11 cellular contexts compared by ENCODE assay signal in the genomic region with DNA sequence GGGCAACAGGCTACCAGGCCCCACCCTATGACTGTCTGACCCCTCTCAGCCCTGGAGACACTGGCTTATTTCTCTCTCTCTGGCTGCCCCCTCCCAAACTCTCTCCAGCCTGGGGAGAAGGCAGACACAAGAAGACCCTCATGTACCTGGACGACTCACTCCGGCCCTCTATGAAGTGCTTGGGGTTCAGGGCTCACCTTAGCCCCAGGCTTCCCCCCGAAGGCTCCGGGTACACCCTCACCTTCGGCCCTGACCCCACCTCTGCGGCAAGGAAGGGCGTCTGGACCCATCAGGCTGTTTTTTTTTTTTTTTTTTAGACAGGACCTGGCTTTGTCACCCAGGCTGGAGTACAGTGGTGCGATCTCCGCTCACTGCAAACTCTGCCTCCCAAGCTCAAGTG. TPM values are rescaled to one million over a fixed set of nuclear protein-coding genes. Genes with fewer than 3 reads are reported as not detected.
DNase-seq lines count a peak whose midpoint lies in the region; ATAC-seq, FAIRE-seq and TF ChIP-seq lines count a peak whose summit lies in the region.
"Had no signal": no experiment of that assay in that cellular context is flagged by ENCODE, and none has a peak within 500 bp of the region (broad histone marks: within the 10 kb centered on the region; RNA-seq: fewer than 3 reads in every experiment).

No MANE protein-coding gene starts in this region.

- H2BK12ac ChIP-seq in H1 (ENCODE audit: low read depth, low read length) = no peak overlapping the region

- H3K4me3 ChIP-seq in BLaER1 treated with 17β-estradiol and CSF1 and Interleukin-3, amounts not matched to agents 10 nM and 100 nM = no peak overlapping the region
- no peak overlapping the region; a peak in 1 of 8 replicates for H3K4me3 ChIP-seq in H1 (ENCODE audit: extremely low read depth in 1 of 4, insufficient read depth in 2 of 4, low read depth in 3 of 4, low read length in 4 of 4)

- 91% methylated on average over 7 of the region's 9 CpGs; no CpG with 5 or more reads in 1 of the 2 experiments for WGBS in H1 (ENCODE audit: extremely low coverage in 1 of 2, insufficient coverage in 1 of 2, insufficient read length in 1 of 2, insufficient replicate concordance in 2 of 2, low coverage in 1 of 2, low lambda C conversion rate in 2 of 2, missing lambda C conversion rate in 1 of 2), 2 experiments

- H3K4me1 Mint-ChIP-seq in Calu3 (ENCODE audit: low read depth, unreplicated experiment) (no peaks in the 10 kb centered on the region), T-helper 17 cell (peaks cover 9% of the 10 kb centered on the region)

- CTCF ChIA-PET in Calu3 (lab: Charles Lee) (interaction anchor here (0.6 to 2.6 kb wide), 4 partner anchors 16 to 123 kb away, joined by 3 to 14 read pairs (median 6); partner anchors contain the start of gene ACD), H1 (lab: Charles Lee; ENCODE audit: partially characterized antibody) (interaction anchor here (0.6 to 18.0 kb wide), 31 partner anchors 11 to 481 kb away, joined by 3 to 202 read pairs (median 4); partner anchors contain the start of genes ACD, C16orf86, CTCF and ENKD1)

- 0 out of 2 replicates have a peak overlapping the region, but pooled peaks have one; percentile 25 for H4K8ac ChIP-seq in H1 (ENCODE audit: extremely low read depth, insufficient read depth, low read length)

- H3K79me2 ChIP-seq in H1 (ENCODE audit: control insufficient read depth in 1 of 2, insufficient read depth in 2 of 2, low read length in 2 of 2) = no peaks in the 10 kb centered on the region

- no peak for TF ChIP-seq RAD21 in H1 (IDR thresholded peaks at IDR 0.05 in 1 of 2, conservative IDR thresholded peaks at IDR 0.05 in 1 of 2; ENCODE audit: low read depth in 2 of 2, low read length in 2 of 2)

- peak overlapping the region in 2 of 11 experiments; percentile 79 to 90; a peak in 3 of 22 replicates for H3K27ac ChIP-seq in BLaER1 treated with 17β-estradiol and CSF1 and Interleukin-3, amounts not matched to agents 10 nM and 100 nM
- no peak overlapping the region for H3K27ac ChIP-seq in H1 (ENCODE audit: low read depth, low read length)
- H3K27ac ChIP-seq: C4-2B had no signal

- no peak overlapping the region for H3K56ac ChIP-seq in H1 (replicated peaks; ENCODE audit: insufficient read length, low read depth, low read length)

- H3K79me1 ChIP-seq in H1 (ENCODE audit: low read depth, low read length) = no peaks in the 10 kb centered on the region

- no peak for FAIRE-seq in H1 (lab: Jason Lieb, UNC)
- FAIRE-seq: TTC549 had no signal

- H3K9me3 Mint-ChIP-seq in Calu3 (ENCODE audit: low read depth, unreplicated experiment) = no peaks in the 10 kb centered on the region

- TF ChIP-seq CTCF in Calu3 (IDR thresholded peaks at IDR 0.05; ENCODE audit: unreplicated experiment) (no peak), H1 (IDR thresholded peaks at IDR 0.05; ENCODE audit: control extremely low read depth in 1 of 3, insufficient read depth in 1 of 3, low read depth in 1 of 3, low read length in 3 of 3) (no peak)

- POLR2A ChIA-PET in H1 (lab: Charles Lee; ENCODE audit: partially characterized antibody) = interaction anchor here (0.6 to 4.5 kb wide), 5 partner anchors 74 to 131 kb away, joined by 3 to 27 read pairs (median 3); partner anchors contain the start of gene CTCF

- BruUV-seq in Calu3 (replicated peaks; lab: Mats Ljungman, UMichigan) = no TSS peak

- H3K4me1 ChIP-seq in BLaER1 treated with 17β-estradiol and CSF1 and Interleukin-3, amounts not matched to agents 10 nM and 100 nM = peaks cover 0 to 49% (median 25%) of the 10 kb centered on the region in 10 experiments; a peak in 17 of 20 replicates
- H3K4me1 ChIP-seq in H1 (replicated peaks in 1 of 4; ENCODE audit: control insufficient read depth in 3 of 4, insufficient read depth in 4 of 4, low read length in 3 of 4) = peaks cover 0 to 9% (median 5%) of the 10 kb centered on the region in 4 experiments; a peak in 5 of 7 replicates

- H3K27ac Mint-ChIP-seq in Calu3 (ENCODE audit: unreplicated experiment) (no peak overlapping the region), T-helper 17 cell (peak overlapping the region; percentile 83)

- no peak overlapping the region for H2BK15ac ChIP-seq in H1 (ENCODE audit: low read length)

- peaks cover 0 to 5% (median 0%) of the 10 kb centered on the region in 11 experiments; a peak in 1 of 22 replicates for H3K27me3 ChIP-seq in BLaER1 treated with 17β-estradiol and CSF1 and Interleukin-3, amounts not matched to agents 10 nM and 100 nM
- H3K27me3 ChIP-seq in H1 (replicated peaks in 1 of 4; ENCODE audit: control insufficient read depth in 3 of 4, extremely low read depth in 1 of 4, insufficient read depth in 3 of 4, low read length in 3 of 4) = peaks cover 3 to 31% (median 18%) of the 10 kb centered on the region in 4 experiments; a peak in 6 of 7 replicates

- H2AFZ ChIP-seq in H1 (ENCODE audit: low read length) = no peak overlapping the region

- H3K36me3 Mint-ChIP-seq in Calu3 (ENCODE audit: insufficient read depth, unreplicated experiment) (no peaks in the 10 kb centered on the region), T-helper 17 cell (ENCODE audit: low read depth) (no peaks in the 10 kb centered on the region)

- peak overlapping the region in 4 of 11 experiments; percentile 3 to 91 (median 83); a peak in 5 of 22 replicates for H3K9ac ChIP-seq in BLaER1 treated with 17β-estradiol and CSF1 and Interleukin-3, amounts not matched to agents 10 nM and 100 nM
- H3K9ac ChIP-seq in H1 (replicated peaks in 1 of 4; ENCODE audit: extremely low read depth in 1 of 4, low read depth in 3 of 4, low read length in 3 of 4) = no peak overlapping the region

- H3K23ac ChIP-seq in H1 (ENCODE audit: insufficient read length) = no peak overlapping the region

- peaks cover 10 to 33% (median 23%) of the 10 kb centered on the region in 11 experiments; a peak in 21 of 22 replicates for H3K36me3 ChIP-seq in BLaER1 treated with 17β-estradiol and CSF1 and Interleukin-3, amounts not matched to agents 10 nM and 100 nM
- H3K36me3 ChIP-seq in H1 (ENCODE audit: control insufficient read depth in 2 of 4, insufficient read depth in 4 of 4, low read length in 3 of 4) = peaks cover 0 to 1% (median under 1%) of the 10 kb centered on the region in 4 experiments; a peak in 3 of 8 replicates

- H2BK5ac ChIP-seq in H1 (ENCODE audit: low read depth, low read length) = no peak overlapping the region

- TF ChIP-seq POLR2A in H1 (IDR thresholded peaks at IDR 0.05; ENCODE audit: control extremely low read depth in 1 of 2, low read depth in 2 of 2, low read length in 2 of 2) = no peak

- peaks cover 44% of the 10 kb centered on the region for H3K27me3 Mint-ChIP-seq in Calu3 (ENCODE audit: unreplicated experiment)
- H3K27me3 Mint-ChIP-seq in T-helper 17 cell = no peaks in the 10 kb centered on the region

- H4K91ac ChIP-seq in H1 (replicated peaks; ENCODE audit: insufficient read length, low read length) = no peak overlapping the region

- no peaks in the 10 kb centered on the region for H3K9me3 ChIP-seq in BLaER1 treated with 17β-estradiol and CSF1 and Interleukin-3, amounts not matched to agents 10 nM and 100 nM (replicated peaks in 1 of 11)
- no peaks in the 10 kb centered on the region for H3K9me3 ChIP-seq in T-helper 17 cell (ENCODE audit: control insufficient read depth, low read length, poor library complexity, severe bottlenecking)
- H3K9me3 ChIP-seq in H1 (ENCODE audit: insufficient read depth in 2 of 2, low read depth in 1 of 2, low read length in 1 of 2) = no peaks in the 10 kb centered on the region

- no peak for TF ChIP-seq EP300 in H1 (IDR thresholded peaks at IDR 0.05; ENCODE audit: borderline replicate concordance in 1 of 2, low read depth in 2 of 2, low read length in 2 of 2)

- DNase-seq in Calu3 (no peak), T-helper 17 cell (no peak), H1 (ENCODE audit: low read depth in 1 of 2, low spot score in 2 of 2) (no peak), NCI-H1092 (lab: John Stamatoyannopoulos, UW) (no peak)
- DNase-seq in stimulated activated naive CD4-positive, alpha-beta T cell (lab: John Stamatoyannopoulos, UW) = no peak
- DNase-seq: NCI-H2107 had no signal

- no peak overlapping the region for H2BK20ac ChIP-seq in H1 (ENCODE audit: low read length)

- peak overlapping the region; percentile 30 for H3K4me3 Mint-ChIP-seq in Calu3 (ENCODE audit: low read depth, unreplicated experiment)
- H3K4me3 Mint-ChIP-seq in T-helper 17 cell = peak overlapping the region; percentile 67

- ATAC-seq in T-helper 17 cell (no peak), HG03108 (IDR thresholded peaks at IDR 0.05; ENCODE audit: unreplicated experiment) (no peak), HG02885 (IDR thresholded peaks at IDR 0.05; ENCODE audit: poor library complexity, unreplicated experiment) (no peak)

- no peak overlapping the region for H3K18ac ChIP-seq in H1 (ENCODE audit: extremely low read depth, low read length)

- H3K23me2 ChIP-seq in H1 (ENCODE audit: low read depth, low read length) = peaks cover 6% of the 10 kb centered on the region; the same call in 1 of the 2 replicates

- H3K4ac ChIP-seq in H1 (replicated peaks; ENCODE audit: insufficient read length, low read depth, low read length) = no peak overlapping the region

- H4K5ac ChIP-seq in H1 (ENCODE audit: insufficient read length, low read depth, low read length) = no peak overlapping the region

- H4K20me1 ChIP-seq in BLaER1 treated with 17β-estradiol and CSF1 and Interleukin-3, amounts not matched to agents 10 nM and 100 nM = peaks cover 0 to 10% (median 0%) of the 10 kb centered on the region in 11 experiments; a peak in 4 of 22 replicates
- peaks cover 0 to 3% of the 10 kb centered on the region in 2 experiments for H4K20me1 ChIP-seq in H1 (replicated peaks in 1 of 2; ENCODE audit: control insufficient read depth in 1 of 2, insufficient read depth in 2 of 2, low read length in 2 of 2)

- intact Hi-C loops in Calu3 (cut with micrococcal nuclease; ENCODE audit: unreplicated experiment) = loop anchor here (5.0 kb wide), 1 partner anchor 82 kb away; the partner anchor contains the start of gene CTCF

- H2BK120ac ChIP-seq in H1 (replicated peaks; ENCODE audit: low read depth, low read length) = no peak overlapping the region

- no peak overlapping the region for H2AK5ac ChIP-seq in H1 (ENCODE audit: low read depth, low read length)

- H3K14ac ChIP-seq in H1 (ENCODE audit: insufficient read length) = no peak overlapping the region

- H3K4me2 ChIP-seq in BLaER1 treated with 17β-estradiol and CSF1 and Interleukin-3, amounts not matched to agents 10 nM and 100 nM = peak overlapping the region in 9 of 11 experiments; percentile 68 to 97 (median 86); a peak in 16 of 22 replicates
- no peak overlapping the region for H3K4me2 ChIP-seq in H1 (ENCODE audit: insufficient read depth in 1 of 2, low read depth in 2 of 2, low read length in 2 of 2)

RNA-seq across cellular contexts. Expression of gene CARMIL2, which starts 0.9 kb away (rescaled TPM):
- 4.4 and 4.9 TPM in 2 replicates for total RNA-seq in Calu3 (2022)
- 100 to 1,000 TPM; 144 to 145 TPM for total RNA-seq in T-helper 17 cell
- total RNA-seq in H1 (2021; fragmentation: NEBNext Ultra II Directional; extraction: Animal tissue kit (Norgen Biotek cat#: 25700)) = 34.5 and 36.7 TPM in 2 replicates
- polyA plus RNA-seq in H1 (2011; rRNA removed) = 15.7 and 29.8 TPM in 2 replicates
- polyA plus RNA-seq in H1 (2011; cell fraction: cytosol; rRNA removed) = 16.3 TPM
- polyA plus RNA-seq in H1 (2011; cell fraction: nucleus; rRNA removed) = 110 TPM
- 15.1 to 29.6 TPM (median 24.7 TPM) in 4 replicates for polyA plus RNA-seq in H1 (2012, experiment 1 of 2)
- 20.2 TPM for polyA plus RNA-seq in H1 (2012, experiment 2 of 2)
- 26.1 TPM for polyA plus RNA-seq in H1 (2013, experiment 1 of 2)
- 23.1 TPM for polyA plus RNA-seq in H1 (2013, experiment 2 of 2)
- 10.4 and 13.2 TPM in 2 replicates for polyA minus RNA-seq in H1 (2011; rRNA and poly(A)+ RNA removed)
- polyA minus RNA-seq in H1 (2011; cell fraction: cytosol; rRNA and poly(A)+ RNA removed) = 17.1 TPM
- 35.2 TPM for polyA minus RNA-seq in H1 (2011; cell fraction: nucleus; rRNA and poly(A)+ RNA removed)

RNA-seq across cellular contexts. Expression of gene ACD, which starts 16.0 kb away (rescaled TPM):
- total RNA-seq in Calu3 (2022) (44.0 and 49.9 TPM in 2 replicates), T-helper 17 cell (10 to 100 TPM; 29.5 to 38.7 TPM)
- 34.8 and 35.8 TPM in 2 replicates for total RNA-seq in H1 (2021; fragmentation: NEBNext Ultra II Directional; extraction: Animal tissue kit (Norgen Biotek cat#: 25700))
- polyA plus RNA-seq in H1 (2011; rRNA removed) = 58.0 and 81.7 TPM in 2 replicates
- 34.3 TPM for polyA plus RNA-seq in H1 (2011; cell fraction: cytosol; rRNA removed)
- polyA plus RNA-seq in H1 (2011; cell fraction: nucleus; rRNA removed) = 79.1 TPM
- 37.3 to 46.0 TPM (median 44.3 TPM) in 4 replicates for polyA plus RNA-seq in H1 (2012, experiment 1 of 2)
- 52.7 TPM for polyA plus RNA-seq in H1 (2012, experiment 2 of 2)
- 38.0 TPM for polyA plus RNA-seq in H1 (2013, experiment 1 of 2)
- polyA plus RNA-seq in H1 (2013, experiment 2 of 2) = 35.8 TPM
- 18.5 and 23.8 TPM in 2 replicates for polyA minus RNA-seq in H1 (2011; rRNA and poly(A)+ RNA removed)
- polyA minus RNA-seq in H1 (2011; cell fraction: cytosol; rRNA and poly(A)+ RNA removed) = 28.0 TPM
- 26.7 TPM for polyA minus RNA-seq in H1 (2011; cell fraction: nucleus; rRNA and poly(A)+ RNA removed)

RNA-seq across cellular contexts. Expression of gene PARD6A, which starts 16.7 kb away (rescaled TPM):
- 9.5 and 12.3 TPM in 2 replicates for total RNA-seq in Calu3 (2022)
- total RNA-seq in T-helper 17 cell = 1 to 10 TPM; 6.3 to 7.9 TPM
- 14.4 and 15.1 TPM in 2 replicates for total RNA-seq in H1 (2021; fragmentation: NEBNext Ultra II Directional; extraction: Animal tissue kit (Norgen Biotek cat#: 25700))
- polyA plus RNA-seq in H1 (2011; rRNA removed) = 21.8 and 28.6 TPM in 2 replicates
- 16.3 TPM for polyA plus RNA-seq in H1 (2011; cell fraction: cytosol; rRNA removed)
- 19.6 TPM for polyA plus RNA-seq in H1 (2011; cell fraction: nucleus; rRNA removed)
- 7.8 to 16.8 TPM (median 12.8 TPM) in 4 replicates for polyA plus RNA-seq in H1 (2012, experiment 1 of 2)
- 19.7 TPM for polyA plus RNA-seq in H1 (2012, experiment 2 of 2)
- polyA plus RNA-seq in H1 (2013, experiment 1 of 2) = 11.5 TPM
- polyA plus RNA-seq in H1 (2013, experiment 2 of 2) = 11.4 TPM
- polyA minus RNA-seq in H1 (2011; rRNA and poly(A)+ RNA removed) = 5.2 and 6.0 TPM in 2 replicates
- polyA minus RNA-seq in H1 (2011; cell fraction: cytosol; rRNA and poly(A)+ RNA removed) = 4.8 TPM
- 5.4 TPM for polyA minus RNA-seq in H1 (2011; cell fraction: nucleus; rRNA and poly(A)+ RNA removed)

RNA-seq across cellular contexts. Expression of gene ENKD1, which starts 22.5 kb away (rescaled TPM):
- total RNA-seq in Calu3 (2022) (22.6 and 23.0 TPM in 2 replicates), T-helper 17 cell (1 to 10 TPM; 6.1 to 6.8 TPM)
- 9.6 and 12.9 TPM in 2 replicates for total RNA-seq in H1 (2021; fragmentation: NEBNext Ultra II Directional; extraction: Animal tissue kit (Norgen Biotek cat#: 25700))
- 16.0 and 16.1 TPM in 2 replicates for polyA plus RNA-seq in H1 (2011; rRNA removed)
- polyA plus RNA-seq in H1 (2011; cell fraction: cytosol; rRNA removed) = 15.7 TPM
- 28.3 TPM for polyA plus RNA-seq in H1 (2011; cell fraction: nucleus; rRNA removed)
- polyA plus RNA-seq in H1 (2012, experiment 1 of 2) = 10.8 to 13.3 TPM (median 11.6 TPM) in 4 replicates
- 8.8 TPM for polyA plus RNA-seq in H1 (2012, experiment 2 of 2)
- polyA plus RNA-seq in H1 (2013, experiment 1 of 2) = 9.3 TPM
- polyA plus RNA-seq in H1 (2013, experiment 2 of 2) = 8.1 TPM
- 1.3 and 2.9 TPM in 2 replicates for polyA minus RNA-seq in H1 (2011; rRNA and poly(A)+ RNA removed)
- polyA minus RNA-seq in H1 (2011; cell fraction: cytosol; rRNA and poly(A)+ RNA removed) = 5.9 TPM
- polyA minus RNA-seq in H1 (2011; cell fraction: nucleus; rRNA and poly(A)+ RNA removed) = 9.0 TPM

RNA-seq across cellular contexts. Expression of gene C16orf86, which starts 22.6 kb away (rescaled TPM):
- 0.66 and 0.68 TPM in 2 replicates for total RNA-seq in Calu3 (2022)
- total RNA-seq in T-helper 17 cell = 1 to 10 TPM; 2.9 to 5.1 TPM
- total RNA-seq in H1 (2021; fragmentation: NEBNext Ultra II Directional; extraction: Animal tissue kit (Norgen Biotek cat#: 25700)) = 2.0 and 2.3 TPM in 2 replicates
- 1.4 and 2.4 TPM in 2 replicates for polyA plus RNA-seq in H1 (2011; rRNA removed)
- polyA plus RNA-seq in H1 (2011; cell fraction: cytosol; rRNA removed) = 3.3 TPM
- polyA plus RNA-seq in H1 (2011; cell fraction: nucleus; rRNA removed) = 4.8 TPM
- polyA plus RNA-seq in H1 (2012, experiment 1 of 2) = 1.3 to 2.3 TPM (median 1.7 TPM) in 4 replicates
- 2.9 TPM for polyA plus RNA-seq in H1 (2012, experiment 2 of 2)
- 1.8 TPM for polyA plus RNA-seq in H1 (2013, experiment 1 of 2)
- polyA plus RNA-seq in H1 (2013, experiment 2 of 2) = 1.6 TPM
- polyA minus RNA-seq in H1 (2011; rRNA and poly(A)+ RNA removed) = 0.20 and 0.47 TPM in 2 replicates
- 2.2 TPM for polyA minus RNA-seq in H1 (2011; cell fraction: cytosol; rRNA and poly(A)+ RNA removed)
- polyA minus RNA-seq in H1 (2011; cell fraction: nucleus; rRNA and poly(A)+ RNA removed) = 0.80 TPM

Comparison
In these comparisons a context has a peak if more than half of its experiments do, and no peak if none do; other contexts are left out.
1. H3K4me2 ChIP-seq: peak in BLaER1 treated with 17β-estradiol and CSF1 and Interleukin-3, amounts not matched to agents 10 nM and 100 nM (9 of 11); none in H1 (0 of 2).